ENCODE assay signal across 12 cellular contexts in genomic region chr21:42162831-42163510, GRCh38. TPM values are rescaled to one million over a fixed set of nuclear protein-coding genes. Genes with fewer than 3 reads are reported as not detected.
DNase-seq lines count a peak whose midpoint lies in the region; ATAC-seq lines count a peak whose summit lies in the region.
"Had no signal": no experiment of that assay in that cellular context is flagged by ENCODE, and none has a peak within 500 bp of the region (broad histone marks: within the 10 kb centered on the region; RNA-seq: fewer than 3 reads in every experiment).

No MANE protein-coding gene starts in this region.

- no peak overlapping the region for H3K4me3 Mint-ChIP-seq in activated CD4-positive, alpha-beta T cell treated with anti-CD3 and anti-CD28 coated beads, Interleukin-2, amount 10 ng/mL, durations not matched to agents 7 days and 5 days
- no peak overlapping the region for H3K4me3 Mint-ChIP-seq in dendritic cell treated with granulocyte-macrophage colony-stimulating factor and Interleukin-4, amounts not matched to agents 40 ng/mL and 50 ng/mL, for 4 days
- H3K4me3 Mint-ChIP-seq: CD14-positive monocyte, GM23338 had no signal

- H3K27ac Mint-ChIP-seq in activated CD4-positive, alpha-beta T cell treated with anti-CD3 and anti-CD28 coated beads, Interleukin-2, amount 10 ng/mL, durations not matched to agents 7 days and 5 days, result peak overlapping the region; percentile 20
- H3K27ac Mint-ChIP-seq in dendritic cell treated with granulocyte-macrophage colony-stimulating factor and Interleukin-4, amounts not matched to agents 40 ng/mL and 50 ng/mL, for 4 days, result peak overlapping the region; percentile 44
- H3K27ac Mint-ChIP-seq: GM23338 had no signal

- no peak for DNase-seq in activated CD4-positive, alpha-beta T cell treated with anti-CD3 and anti-CD28 coated beads, Interleukin-2, amount 10 ng/mL, durations not matched to agents 7 days and 5 days
- DNase-seq in activated CD4-positive, alpha-beta T cell treated with anti-CD3 and anti-CD28 coated beads for 1 hour, result no peak
- DNase-seq in NCI-H2171 treated with DMSO at 0.1 percent for 48 hours (lab: John Stamatoyannopoulos, UW), result peak; percentile 57
- peak; percentile 31 for DNase-seq in stimulated activated CD8-positive, alpha-beta memory T cell treated with anti-CD3 and anti-CD28 coated beads, Interleukin-4, amount 100 ng/mL, for 48 hours
- no peak for DNase-seq in NCI-H1694 (lab: John Stamatoyannopoulos, UW)
- DNase-seq in NCI-H1105 treated with DMSO at 0.1 percent for 48 hours (lab: John Stamatoyannopoulos, UW), result no peak
- DNase-seq: transverse colon had no signal

- no peaks in the 10 kb centered on the region for H3K27me3 Mint-ChIP-seq in activated CD4-positive, alpha-beta T cell treated with anti-CD3 and anti-CD28 coated beads, Interleukin-2, amount 10 ng/mL, durations not matched to agents 7 days and 5 days
- peaks cover 15% of the 10 kb centered on the region for H3K27me3 Mint-ChIP-seq in dendritic cell treated with granulocyte-macrophage colony-stimulating factor and Interleukin-4, amounts not matched to agents 40 ng/mL and 50 ng/mL, for 4 days

- ATAC-seq in HG02973 (IDR thresholded peaks at IDR 0.05; ENCODE audit: unreplicated experiment), result no peak
- ATAC-seq: GM23338, SK-N-SH treated with all-trans-retinoic acid at 6 μM for 48 hours had no signal

- intact Hi-C loops in dendritic cell treated with granulocyte-macrophage colony-stimulating factor and Interleukin-4, amounts not matched to agents 40 ng/mL and 50 ng/mL, for 4 days (cut with micrococcal nuclease), result loop anchor here (5.0 kb wide), 1 partner anchor 34 kb away; no protein-coding TSS in a partner anchor

- peaks cover 39% of the 10 kb centered on the region for H3K4me1 Mint-ChIP-seq in activated CD4-positive, alpha-beta T cell treated with anti-CD3 and anti-CD28 coated beads, Interleukin-2, amount 10 ng/mL, durations not matched to agents 7 days and 5 days
- H3K4me1 Mint-ChIP-seq in dendritic cell treated with granulocyte-macrophage colony-stimulating factor and Interleukin-4, amounts not matched to agents 40 ng/mL and 50 ng/mL, for 4 days (ENCODE audit: low read depth), result peaks cover 23% of the 10 kb centered on the region

- no peaks in the 10 kb centered on the region for H3K9me3 Mint-ChIP-seq in activated CD4-positive, alpha-beta T cell treated with anti-CD3 and anti-CD28 coated beads, Interleukin-2, amount 10 ng/mL, durations not matched to agents 7 days and 5 days
- H3K9me3 Mint-ChIP-seq in dendritic cell treated with granulocyte-macrophage colony-stimulating factor and Interleukin-4, amounts not matched to agents 40 ng/mL and 50 ng/mL, for 4 days, result no peaks in the 10 kb centered on the region
- H3K9me3 Mint-ChIP-seq: GM23338 had no signal

- H3K36me3 Mint-ChIP-seq in activated CD4-positive, alpha-beta T cell treated with anti-CD3 and anti-CD28 coated beads, Interleukin-2, amount 10 ng/mL, durations not matched to agents 7 days and 5 days (ENCODE audit: low read depth), result no peaks in the 10 kb centered on the region
- no peaks in the 10 kb centered on the region for H3K36me3 Mint-ChIP-seq in dendritic cell treated with granulocyte-macrophage colony-stimulating factor and Interleukin-4, amounts not matched to agents 40 ng/mL and 50 ng/mL, for 4 days (ENCODE audit: low read depth)
- H3K36me3 Mint-ChIP-seq: CD14-positive monocyte had no signal

- CTCF ChIA-PET in activated CD4-positive, alpha-beta T cell treated with anti-CD3 and anti-CD28 coated beads, Interleukin-2, amount 10 ng/mL, durations not matched to agents 7 days and 5 days (lab: Charles Lee), result interaction anchor here (1.3 kb wide), 1 partner anchor 31 kb away, joined by 3 read pairs; no protein-coding TSS in a partner anchor

- POLR2A ChIA-PET in activated CD4-positive, alpha-beta T cell treated with anti-CD3 and anti-CD28 coated beads, Interleukin-2, amount 10 ng/mL, durations not matched to agents 7 days and 5 days (lab: Charles Lee), result no interaction called here

RNA-seq across cellular contexts. Expression of gene ABCG1, which starts 56.0 kb away (rescaled TPM):
- total RNA-seq in activated CD4-positive, alpha-beta T cell treated with anti-CD3 and anti-CD28 coated beads, Interleukin-2, amount 10 ng/mL, durations not matched to agents 7 days and 5 days, result 10 to 100 TPM; 10.2 to 12.3 TPM

Comparison
In these comparisons a context has a peak if more than half of its experiments do, and no peak if none do; other contexts are left out.
1. DNase-seq: peak in NCI-H2171 treated with DMSO at 0.1 percent for 48 hours (single experiment) and stimulated activated CD8-positive, alpha-beta memory T cell treated with anti-CD3 and anti-CD28 coated beads, Interleukin-4, amount 100 ng/mL, for 48 hours (single experiment); none in activated CD4-positive, alpha-beta T cell treated with anti-CD3 and anti-CD28 coated beads, Interleukin-2, amount 10 ng/mL, durations not matched to agents 7 days and 5 days (single experiment), activated CD4-positive, alpha-beta T cell treated with anti-CD3 and anti-CD28 coated beads for 1 hour (single experiment), NCI-H1694 (single experiment) and NCI-H1105 treated with DMSO at 0.1 percent for 48 hours (single experiment).